ENCODE assay signal across 9 cellular contexts in the genomic region with DNA sequence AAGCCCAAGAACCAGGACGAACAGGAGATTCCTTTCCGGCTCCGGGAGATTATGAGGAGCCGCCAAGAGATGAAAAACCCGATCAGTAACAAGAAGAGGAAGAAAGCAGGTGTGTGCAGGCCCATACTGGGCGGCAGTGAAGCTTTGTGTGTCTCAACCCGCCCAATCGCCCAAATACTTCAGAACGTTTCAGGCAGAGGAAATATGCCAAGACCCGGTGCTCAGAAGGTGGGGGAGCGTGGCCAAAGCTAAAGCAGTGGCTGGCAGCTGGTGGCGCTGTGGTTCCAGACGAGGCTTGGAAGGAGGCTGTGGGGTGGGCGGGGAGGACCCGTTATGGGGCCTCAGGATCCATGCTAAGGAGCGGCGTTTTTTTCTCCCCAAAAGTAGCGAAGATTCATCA. TPM values are rescaled to one million over a fixed set of nuclear protein-coding genes. Genes with fewer than 3 reads are reported as not detected.
A peak's percentile ranks its signal among the peaks of the same experiment; 100 is the strongest.
DNase-seq lines count a peak whose midpoint lies in the region; ATAC-seq and TF ChIP-seq lines count a peak whose summit lies in the region.
"Had no signal": no experiment of that assay in that cellular context is flagged by ENCODE, and none has a peak within 500 bp of the region (broad histone marks: within the 10 kb centered on the region; RNA-seq: fewer than 3 reads in every experiment).

No MANE protein-coding gene starts in this region.

- H2BK15ac ChIP-seq in neuronal stem cell (ENCODE audit: low read length), result no peak overlapping the region

- H3K23ac ChIP-seq in neuronal stem cell (ENCODE audit: low read depth, low read length, poor library complexity), result no peak overlapping the region

- peaks cover 0 to 2% of the 10 kb centered on the region in 2 donors for H3K9me3 ChIP-seq in neuronal stem cell (replicated peaks in 1 of 2; ENCODE audit: control insufficient read depth in 2 of 2, insufficient read depth in 1 of 2, low read depth in 1 of 2, low read length in 2 of 2)

- DNase-seq in GM12864 (ENCODE audit: low read depth), result no peak
- peak; percentile 26 for DNase-seq in NOMO-1 treated with dmso at 0.1 percent for 144 hours (lab: John Stamatoyannopoulos, UW; ENCODE audit: unreplicated experiment)
- no peak for DNase-seq in chondrocyte (ENCODE audit: low spot score)
- no peak for DNase-seq in neuronal stem cell (ENCODE audit: low spot score)
- no peak for DNase-seq in occipital lobe (lab: John Stamatoyannopoulos, UW)
- no peak for DNase-seq in amygdala (lab: John Stamatoyannopoulos, UW)
- no peak for DNase-seq in left colon
- DNase-seq: NCI-H2107 had no signal

- no peak overlapping the region for H3K27ac ChIP-seq in neuronal stem cell (replicated peaks; ENCODE audit: low read length)

- WGBS in neuronal stem cell (ENCODE audit: extremely low coverage in 2 of 2, insufficient read length in 2 of 2, insufficient replicate concordance in 1 of 2), 2 donors, result no CpG with 5 or more reads among the region's 18 CpGs

- no peak overlapping the region for H3K4ac ChIP-seq in neuronal stem cell (ENCODE audit: low read length)

- no peak overlapping the region for H3K4me2 ChIP-seq in neuronal stem cell (ENCODE audit: insufficient read depth, low read length, poor library complexity, severe bottlenecking)

- TF ChIP-seq CTCF in GM12864 (IDR thresholded peaks at IDR 0.05; ENCODE audit: low read depth, low read length, missing control alignments) (no peak), chondrocyte (IDR thresholded peaks at IDR 0.05) (peak; percentile 14)

- intact Hi-C loops in left colon (cut with DNase I, micrococcal nuclease), result no loop called here

- ATAC-seq in GM18907 (IDR thresholded peaks at IDR 0.05; ENCODE audit: unreplicated experiment) (no peak), left colon (no peak)

- no peak overlapping the region for H4K8ac ChIP-seq in neuronal stem cell (ENCODE audit: low read depth, low read length)

- H3K4me3 Mint-ChIP-seq in chondrocyte (ENCODE audit: unreplicated experiment), result peak overlapping the region; percentile 94

- H3K36me3 ChIP-seq in neuronal stem cell (replicated peaks in 1 of 2; ENCODE audit: control insufficient read depth in 2 of 2, insufficient read depth in 2 of 2, low read length in 2 of 2), result peaks cover 48 to 63% of the 10 kb centered on the region in 2 donors

- H3K4me3 ChIP-seq in GM12864 (ENCODE audit: low read depth, low read length) (peak overlapping the region; percentile 34), neuronal stem cell (ENCODE audit: low read length in 2 of 2) (peak overlapping the region in 1 of 2 donors; percentile 16)

- H3K9me3 Mint-ChIP-seq in chondrocyte (ENCODE audit: low read depth), result no peaks in the 10 kb centered on the region

- H3K4me1 ChIP-seq in neuronal stem cell (ENCODE audit: control insufficient read depth in 2 of 2, insufficient read depth in 1 of 2, low read depth in 1 of 2, low read length in 2 of 2), result peaks cover 10 to 12% of the 10 kb centered on the region in 2 donors

- H3K79me1 ChIP-seq in neuronal stem cell (ENCODE audit: low read depth, low read length), result peaks cover 27% of the 10 kb centered on the region

- H3K9ac ChIP-seq in neuronal stem cell (ENCODE audit: low read depth, low read length, poor library complexity), result no peak overlapping the region

- H3K14ac ChIP-seq in neuronal stem cell (ENCODE audit: low read length), result no peak overlapping the region

- H3K27ac Mint-ChIP-seq in chondrocyte (ENCODE audit: unreplicated experiment), result peak overlapping the region; percentile 59

- H2BK12ac ChIP-seq in neuronal stem cell (ENCODE audit: low read length), result no peak overlapping the region

- no peak overlapping the region for H2AK5ac ChIP-seq in neuronal stem cell (ENCODE audit: low read depth, low read length)

- H3K36me3 Mint-ChIP-seq in chondrocyte (ENCODE audit: low read depth), result peaks cover 3% of the 10 kb centered on the region

- H3K27me3 ChIP-seq in neuronal stem cell (ENCODE audit: control insufficient read depth in 3 of 3, insufficient read depth in 3 of 3, low read depth in 1 of 3, low read length in 3 of 3), result no peaks in the 10 kb centered on the region

- peak overlapping the region; percentile 24 for H2BK5ac ChIP-seq in neuronal stem cell (ENCODE audit: low read length)

- no peaks in the 10 kb centered on the region for H3K27me3 Mint-ChIP-seq in chondrocyte (ENCODE audit: low read depth)

- H2AFZ ChIP-seq in neuronal stem cell (ENCODE audit: low read length), result no peak overlapping the region

- H3K18ac ChIP-seq in neuronal stem cell (ENCODE audit: low read length), result no peak overlapping the region

- H3K4me1 Mint-ChIP-seq in chondrocyte (ENCODE audit: low read depth), result peaks cover 26% of the 10 kb centered on the region

- H2BK120ac ChIP-seq in neuronal stem cell (ENCODE audit: low read depth, low read length), result no peak overlapping the region

- no peak overlapping the region for H4K91ac ChIP-seq in neuronal stem cell (ENCODE audit: low read depth, low read length, poor library complexity)

RNA-seq across cellular contexts. Expression of a gene that starts 1.2 kb away (rescaled TPM):
- total RNA-seq in chondrocyte (13.8 to 19.1 TPM (median 15.4 TPM) in 3 replicates), occipital lobe (3.9 TPM), left colon (10 to 100 TPM; 14.0 to 19.4 TPM)
- polyA plus RNA-seq in neuronal stem cell (2013, experiment 1 of 2), result 19.1 TPM
- 19.1 TPM for polyA plus RNA-seq in neuronal stem cell (2013, experiment 2 of 2)

RNA-seq across cellular contexts. Expression of a gene that starts 1.3 kb away (rescaled TPM):
- total RNA-seq in chondrocyte, result 24.2 to 32.7 TPM (median 26.5 TPM) in 3 replicates
- polyA plus RNA-seq in neuronal stem cell (2013, experiment 1 of 2), result 26.1 TPM
- polyA plus RNA-seq in neuronal stem cell (2013, experiment 2 of 2), result 25.4 TPM
- 5.5 TPM for total RNA-seq in occipital lobe
- total RNA-seq in left colon, result 10 to 100 TPM; 24.6 to 36.6 TPM

RNA-seq across cellular contexts. Expression of a gene that starts 11.4 kb away (rescaled TPM):
- total RNA-seq in chondrocyte (not detected in 3 replicates), occipital lobe (not detected), left colon (under 1 TPM in 1 of 2 donors, not detected in 1; 0.34 TPM)
- 0.07 TPM for polyA plus RNA-seq in neuronal stem cell (2013, experiment 1 of 2)
- polyA plus RNA-seq in neuronal stem cell (2013, experiment 2 of 2), result not detected

RNA-seq across cellular contexts. Expression of a gene that starts 15.8 kb away (rescaled TPM):
- total RNA-seq in chondrocyte (29.5 to 32.6 TPM (median 32.5 TPM) in 3 replicates), occipital lobe (34.0 TPM), left colon (10 to 100 TPM; 14.3 to 30.5 TPM)
- 41.9 TPM for polyA plus RNA-seq in neuronal stem cell (2013, experiment 1 of 2)
- polyA plus RNA-seq in neuronal stem cell (2013, experiment 2 of 2), result 43.1 TPM

RNA-seq across cellular contexts. Expression of a gene that starts 16.1 kb away (rescaled TPM):
- 87.4 to 93.1 TPM (median 89.6 TPM) in 3 replicates for total RNA-seq in chondrocyte
- 33.9 TPM for polyA plus RNA-seq in neuronal stem cell (2013, experiment 1 of 2)
- polyA plus RNA-seq in neuronal stem cell (2013, experiment 2 of 2), result 31.7 TPM
- 37.6 TPM for total RNA-seq in occipital lobe
- total RNA-seq in left colon, result 100 to 1,000 TPM in 1 of 2 donors, 10 to 100 TPM in 1; 98.5 to 105 TPM
